In genomic region chr12:11884661-11885060, GRCh38 we compare ENCODE assay signal across 12 cellular contexts.
A peak's percentile ranks its signal among the peaks of the same experiment; 100 is the strongest.
DNase-seq lines count a peak whose midpoint lies in the region; ATAC-seq and TF ChIP-seq lines count a peak whose summit lies in the region.
"Had no signal": no experiment of that assay in that cellular context is flagged by ENCODE, and none has a peak within 500 bp of the region (broad histone marks: within the 10 kb centered on the region; RNA-seq: fewer than 3 reads in every experiment).

No MANE protein-coding gene starts in this region.

- H3K27ac Mint-ChIP-seq in stimulated activated naive CD8-positive, alpha-beta T cell treated with anti-CD3 and anti-CD28 coated beads, Interleukin-15, Interleukin-2, amounts not matched to agents 100 ng/mL and 50 ng/mL, for 24 hours, result peak overlapping the region; percentile 23
- H3K27ac Mint-ChIP-seq in mesothelial cell of epicardium, result peak overlapping the region; percentile 89
- no peak overlapping the region for H3K27ac Mint-ChIP-seq in activated T-helper 17 cell treated with anti-CD3 and anti-CD28 coated beads, Interleukin-2, amount 50 U/mL, for 72 hours

- no peaks in the 10 kb centered on the region for H3K9me3 ChIP-seq in upper lobe of right lung
- H3K9me3 ChIP-seq in uterus, result no peaks in the 10 kb centered on the region

- TF ChIP-seq CTCF in mesothelial cell of epicardium (IDR thresholded peaks at IDR 0.05; ENCODE audit: unreplicated experiment), result no peak
- no peak for TF ChIP-seq CTCF in upper lobe of right lung (IDR thresholded peaks at IDR 0.05)
- no peak for TF ChIP-seq CTCF in uterus (IDR thresholded peaks at IDR 0.05)

- TF ChIP-seq POLR2A in uterus (IDR thresholded peaks at IDR 0.05), result no peak

- intact Hi-C loops in upper lobe of right lung (cut with DNase I), result no loop called here
- intact Hi-C loops in uterus (cut with DNase I; ENCODE audit: low total_unique reads), result no loop called here

- H3K27ac ChIP-seq in upper lobe of right lung (peak overlapping the region; percentile 63), uterus (peak overlapping the region in 1 of 2 donors; percentile 42)

- peaks cover 81% of the 10 kb centered on the region for H3K36me3 Mint-ChIP-seq in stimulated activated naive CD8-positive, alpha-beta T cell treated with anti-CD3 and anti-CD28 coated beads, Interleukin-15, Interleukin-2, amounts not matched to agents 100 ng/mL and 50 ng/mL, for 24 hours (ENCODE audit: low read depth)
- peaks cover 42% of the 10 kb centered on the region for H3K36me3 Mint-ChIP-seq in mesothelial cell of epicardium
- H3K36me3 Mint-ChIP-seq in activated T-helper 17 cell treated with anti-CD3 and anti-CD28 coated beads, Interleukin-2, amount 50 U/mL, for 72 hours (ENCODE audit: low read depth), result peaks cover 99% of the 10 kb centered on the region

- peaks cover 8% of the 10 kb centered on the region for H3K4me1 Mint-ChIP-seq in stimulated activated naive CD8-positive, alpha-beta T cell treated with anti-CD3 and anti-CD28 coated beads, Interleukin-15, Interleukin-2, amounts not matched to agents 100 ng/mL and 50 ng/mL, for 24 hours (ENCODE audit: low read depth)
- peaks cover 14% of the 10 kb centered on the region for H3K4me1 Mint-ChIP-seq in mesothelial cell of epicardium
- H3K4me1 Mint-ChIP-seq in activated T-helper 17 cell treated with anti-CD3 and anti-CD28 coated beads, Interleukin-2, amount 50 U/mL, for 72 hours, result peaks cover 15% of the 10 kb centered on the region

- DNase-seq in stimulated activated naive CD8-positive, alpha-beta T cell treated with anti-CD3 and anti-CD28 coated beads, Interleukin-15, Interleukin-2, amounts not matched to agents 100 U/mL and 50 U/mL, for 24 hours, result no peak
- DNase-seq in dermis blood vessel endothelial cell (peak; percentile 91), mesothelial cell of epicardium (ENCODE audit: low spot score in 2 of 2, unreplicated experiment in 2 of 2) (no peak), upper lobe of right lung (no peak), uterus (no peak), NCI-H2029 treated with DMSO at 0.1 percent for 48 hours (lab: John Stamatoyannopoulos, UW) (no peak)
- DNase-seq: activated effector memory CD4-positive, alpha-beta T cell treated with Interleukin-2 at 50 U/mL for 16 hours; AML-193; MM.1S had no signal

- H3K4me1 ChIP-seq in upper lobe of right lung, result peaks cover 21% of the 10 kb centered on the region
- H3K4me1 ChIP-seq in uterus, result no peaks in the 10 kb centered on the region

- no peak for ATAC-seq in stimulated activated naive CD8-positive, alpha-beta T cell treated with anti-CD3 and anti-CD28 coated beads, Interleukin-15, Interleukin-2, amounts not matched to agents 100 U/mL and 50 U/mL, for 24 hours
- ATAC-seq in upper lobe of right lung, result peak; percentile 82
- no peak for ATAC-seq in activated T-helper 17 cell treated with anti-CD3 and anti-CD28 coated beads, Interleukin-2, amount 50 U/mL, for 72 hours (replicated peaks)

- H3K4me3 ChIP-seq in upper lobe of right lung (no peak overlapping the region), uterus (no peak overlapping the region)

- no peaks in the 10 kb centered on the region for H3K27me3 Mint-ChIP-seq in stimulated activated naive CD8-positive, alpha-beta T cell treated with anti-CD3 and anti-CD28 coated beads, Interleukin-15, Interleukin-2, amounts not matched to agents 100 ng/mL and 50 ng/mL, for 24 hours
- H3K27me3 Mint-ChIP-seq in mesothelial cell of epicardium (ENCODE audit: low read depth), result no peaks in the 10 kb centered on the region
- no peaks in the 10 kb centered on the region for H3K27me3 Mint-ChIP-seq in activated T-helper 17 cell treated with anti-CD3 and anti-CD28 coated beads, Interleukin-2, amount 50 U/mL, for 72 hours

- H3K4me3 Mint-ChIP-seq in stimulated activated naive CD8-positive, alpha-beta T cell treated with anti-CD3 and anti-CD28 coated beads, Interleukin-15, Interleukin-2, amounts not matched to agents 100 ng/mL and 50 ng/mL, for 24 hours, result no peak overlapping the region
- H3K4me3 Mint-ChIP-seq in mesothelial cell of epicardium, result no peak overlapping the region
- H3K4me3 Mint-ChIP-seq in activated T-helper 17 cell treated with anti-CD3 and anti-CD28 coated beads, Interleukin-2, amount 50 U/mL, for 72 hours, result no peak overlapping the region
- H3K4me3 Mint-ChIP-seq: T-helper 1 cell treated with Interleukin-12 subunit alpha and Interleukin-12 subunit beta and Interleukin-4 antibody, amounts not matched to agents 30 μg/mL and 1 μg/mL, for 36 hours had no signal

- no peaks in the 10 kb centered on the region for H3K27me3 ChIP-seq in upper lobe of right lung
- H3K27me3 ChIP-seq in uterus, result no peaks in the 10 kb centered on the region

- peaks cover 5% of the 10 kb centered on the region for H3K9me3 Mint-ChIP-seq in stimulated activated naive CD8-positive, alpha-beta T cell treated with anti-CD3 and anti-CD28 coated beads, Interleukin-15, Interleukin-2, amounts not matched to agents 100 ng/mL and 50 ng/mL, for 24 hours
- peaks cover 4% of the 10 kb centered on the region for H3K9me3 Mint-ChIP-seq in mesothelial cell of epicardium
- H3K9me3 Mint-ChIP-seq in activated T-helper 17 cell treated with anti-CD3 and anti-CD28 coated beads, Interleukin-2, amount 50 U/mL, for 72 hours, result no peaks in the 10 kb centered on the region

- H3K36me3 ChIP-seq in upper lobe of right lung (peaks cover 34% of the 10 kb centered on the region), uterus (no peaks in the 10 kb centered on the region)
